In genomic region chr12:103050273-103050672, GRCh38 we compare ENCODE assay signal across 30 cellular contexts.
"Had no signal": no experiment of that assay in that cellular context is flagged by ENCODE, and none has a peak within 500 bp of the region (broad histone marks: within the 10 kb centered on the region; RNA-seq: fewer than 3 reads in every experiment).

No MANE protein-coding gene starts in this region.

- H3K4me3 ChIP-seq: ascending aorta, breast epithelium, cardiac muscle cell, colonic mucosa, dorsolateral prefrontal cortex, gastrocnemius medialis, heart left ventricle had no signal

- H3K9me3 ChIP-seq: ascending aorta, breast epithelium, colonic mucosa, gastrocnemius medialis had no signal

- H3K27me3 ChIP-seq: ascending aorta, breast epithelium, cardiac muscle cell, colonic mucosa, foreskin keratinocyte, gastrocnemius medialis, heart left ventricle had no signal

- H3K36me3 ChIP-seq: ascending aorta, breast epithelium, cardiac muscle cell, colonic mucosa, gastrocnemius medialis, heart left ventricle had no signal

- ATAC-seq: activated naive CD4-positive, alpha-beta T cell treated with anti-CD3 and anti-CD28 coated beads, Interleukin-2, amount 50 U/mL, for 72 hours; activated T-cell treated with anti-CD3 and anti-CD28 coated beads, Interleukin-2, amount 50 U/mL, for 72 hours; esophagus mucosa; foreskin keratinocyte; gastrocnemius medialis; heart left ventricle; WTC11 had no signal

- DNase-seq: activated CD4-positive, alpha-beta memory T cell treated with anti-CD3 and anti-CD28 coated beads, Interleukin-2, amount 10 ng/mL, durations not matched to agents 7 days and 5 days; activated CD4-positive, alpha-beta T cell treated with anti-CD3 and anti-CD28 coated beads for 1 hour; activated CD4-positive, alpha-beta T cell treated with anti-CD3 and anti-CD28 coated beads for 4 hours; activated CD4-positive, alpha-beta T cell treated with anti-CD3 and anti-CD28 coated beads, Interleukin-2, amount 10 ng/mL, durations not matched to agents 7 days and 5 days; activated CD4-positive, alpha-beta T cell treated with anti-CD3 and anti-CD28 coated beads, Interleukin-2, amount 50 U/mL, for 4 hours; activated CD8-positive, alpha-beta memory T cell treated with anti-CD3 and anti-CD28 coated beads, Interleukin-2, amount 50 U/mL, for 48 hours; activated gamma-delta T cell; activated naive CD4-positive, alpha-beta T cell; activated naive CD4-positive, alpha-beta T cell treated with anti-CD3 and anti-CD28 coated beads, Interleukin-2, amount 10 ng/mL, durations not matched to agents 7 days and 5 days; activated naive CD8-positive, alpha-beta T cell treated with anti-CD3 and anti-CD28 coated beads, Interleukin-2, amount 10 ng/mL, durations not matched to agents 7 days and 5 days; activated T-cell treated with anti-CD3 and anti-CD28 coated beads for 4 hours; activated T-cell treated with anti-CD3 and anti-CD28 coated beads, Interleukin-2, amount 50 U/mL, for 24 hours; activated T-cell treated with anti-CD3 and anti-CD28 coated beads, Interleukin-2, amount 50 U/mL, for 72 hours; central memory CD4-positive, alpha-beta T cell; cerebellar nuclear complex; colonic mucosa; dorsolateral prefrontal cortex; effector memory CD4-positive, alpha-beta T cell; endodermal cell; foreskin keratinocyte; gastrocnemius medialis; glutamatergic neuron; heart left ventricle; T-helper 2 cell had no signal

- H3K27ac ChIP-seq: ascending aorta, breast epithelium, cardiac muscle cell, colonic mucosa, dorsolateral prefrontal cortex, foreskin keratinocyte, gastrocnemius medialis, heart left ventricle had no signal
